Comparison of ENCODE assay signal across 1 cellular context in genomic region chr10:8065651-8066050, GRCh38.
A peak's percentile ranks its signal among the peaks of the same experiment; 100 is the strongest.
TF ChIP-seq lines count a peak whose summit lies in the region.

No MANE protein-coding gene starts in this region.

TF ChIP-seq in endothelial cell of umbilical vein, 7 proteins besides CTCF, POLR2A, EP300 and RAD21 (continued from another document):
- no peak for TF ChIP-seq MAX (IDR thresholded peaks at IDR 0.05; ENCODE audit: insufficient read depth, insufficient read length)
- peak; percentile 92 for TF ChIP-seq GATA2 (IDR thresholded peaks at IDR 0.05; ENCODE audit: insufficient read depth, insufficient read length, low read depth, low read length)
